ENCODE assay signal across 3 cellular contexts in genomic region chr11:1406571-1407485, GRCh38.
TF ChIP-seq lines count a peak whose summit lies in the region.

No MANE protein-coding gene starts in this region.

TF ChIP-seq in SK-N-SH, 30 proteins besides CTCF, POLR2A, EP300 and RAD21 (continued from another document):
- TF ChIP-seq TAF1 (IDR thresholded peaks at IDR 0.05; ENCODE audit: borderline replicate concordance, low read depth, low read length) (no peak), MAX (IDR thresholded peaks at IDR 0.05; ENCODE audit: low read depth) (no peak), SMC3 (IDR thresholded peaks at IDR 0.05; ENCODE audit: low read depth, low read length) (no peak), NRF1 (IDR thresholded peaks at IDR 0.05; ENCODE audit: low read depth, low read length) (no peak), EZH2phosphoT487 (IDR thresholded peaks at IDR 0.05; ENCODE audit: borderline replicate concordance, low read depth) (no peak), JUND (IDR thresholded peaks at IDR 0.05) (no peak), RCOR1 (IDR thresholded peaks at IDR 0.05; ENCODE audit: low read length) (no peak), RXRA (IDR thresholded peaks at IDR 0.05; ENCODE audit: borderline replicate concordance, low read depth) (no peak), NFIC (IDR thresholded peaks at IDR 0.05; ENCODE audit: borderline replicate concordance) (no peak), ELF1 (IDR thresholded peaks at IDR 0.05) (no peak)
- TF ChIP-seq, protein P1, sequence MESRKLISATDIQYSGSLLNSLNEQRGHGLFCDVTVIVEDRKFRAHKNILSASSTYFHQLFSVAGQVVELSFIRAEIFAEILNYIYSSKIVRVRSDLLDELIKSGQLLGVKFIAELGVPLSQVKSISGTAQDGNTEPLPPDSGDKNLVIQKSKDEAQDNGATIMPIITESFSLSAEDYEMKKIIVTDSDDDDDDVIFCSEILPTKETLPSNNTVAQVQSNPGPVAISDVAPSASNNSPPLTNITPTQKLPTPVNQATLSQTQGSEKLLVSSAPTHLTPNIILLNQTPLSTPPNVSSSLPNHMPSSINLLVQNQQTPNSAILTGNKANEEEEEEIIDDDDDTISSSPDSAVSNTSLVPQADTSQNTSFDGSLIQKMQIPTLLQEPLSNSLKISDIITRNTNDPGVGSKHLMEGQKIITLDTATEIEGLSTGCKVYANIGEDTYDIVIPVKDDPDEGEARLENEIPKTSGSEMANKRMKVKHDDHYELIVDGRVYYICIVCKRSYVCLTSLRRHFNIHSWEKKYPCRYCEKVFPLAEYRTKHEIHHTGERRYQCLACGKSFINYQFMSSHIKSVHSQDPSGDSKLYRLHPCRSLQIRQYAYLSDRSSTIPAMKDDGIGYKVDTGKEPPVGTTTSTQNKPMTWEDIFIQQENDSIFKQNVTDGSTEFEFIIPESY (IDR thresholded peaks at IDR 0.05; ENCODE audit: borderline replicate concordance, low read depth): no peak

TF ChIP-seq in SK-N-SH treated with all-trans-retinoic acid at 6 μM for 48 hours, 23 proteins besides CTCF, POLR2A, EP300 and RAD21 (continued from another document):
- TF ChIP-seq, protein P2, sequence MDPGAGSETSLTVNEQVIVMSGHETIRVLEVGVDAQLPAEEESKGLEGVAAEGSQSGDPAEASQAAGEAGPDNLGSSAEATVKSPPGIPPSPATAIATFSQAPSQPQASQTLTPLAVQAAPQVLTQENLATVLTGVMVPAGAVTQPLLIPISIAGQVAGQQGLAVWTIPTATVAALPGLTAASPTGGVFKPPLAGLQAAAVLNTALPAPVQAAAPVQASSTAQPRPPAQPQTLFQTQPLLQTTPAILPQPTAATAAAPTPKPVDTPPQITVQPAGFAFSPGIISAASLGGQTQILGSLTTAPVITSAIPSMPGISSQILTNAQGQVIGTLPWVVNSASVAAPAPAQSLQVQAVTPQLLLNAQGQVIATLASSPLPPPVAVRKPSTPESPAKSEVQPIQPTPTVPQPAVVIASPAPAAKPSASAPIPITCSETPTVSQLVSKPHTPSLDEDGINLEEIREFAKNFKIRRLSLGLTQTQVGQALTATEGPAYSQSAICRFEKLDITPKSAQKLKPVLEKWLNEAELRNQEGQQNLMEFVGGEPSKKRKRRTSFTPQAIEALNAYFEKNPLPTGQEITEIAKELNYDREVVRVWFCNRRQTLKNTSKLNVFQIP (CRISPR knock-in tag; IDR thresholded peaks at IDR 0.05; ENCODE audit: borderline replicate concordance, low read depth): no peak
- TF ChIP-seq OSR1 (CRISPR knock-in tag; IDR thresholded peaks at IDR 0.05) (no peak), CSDC2 (CRISPR knock-in tag; IDR thresholded peaks at IDR 0.05) (no peak), BACH2 (CRISPR knock-in tag; IDR thresholded peaks at IDR 0.05; ENCODE audit: borderline replicate concordance) (no peak), ZC3H10 (CRISPR knock-in tag; IDR thresholded peaks at IDR 0.05) (no peak), ISL1 (CRISPR knock-in tag; IDR thresholded peaks at IDR 0.05) (no peak)
- TF ChIP-seq, protein P3, sequence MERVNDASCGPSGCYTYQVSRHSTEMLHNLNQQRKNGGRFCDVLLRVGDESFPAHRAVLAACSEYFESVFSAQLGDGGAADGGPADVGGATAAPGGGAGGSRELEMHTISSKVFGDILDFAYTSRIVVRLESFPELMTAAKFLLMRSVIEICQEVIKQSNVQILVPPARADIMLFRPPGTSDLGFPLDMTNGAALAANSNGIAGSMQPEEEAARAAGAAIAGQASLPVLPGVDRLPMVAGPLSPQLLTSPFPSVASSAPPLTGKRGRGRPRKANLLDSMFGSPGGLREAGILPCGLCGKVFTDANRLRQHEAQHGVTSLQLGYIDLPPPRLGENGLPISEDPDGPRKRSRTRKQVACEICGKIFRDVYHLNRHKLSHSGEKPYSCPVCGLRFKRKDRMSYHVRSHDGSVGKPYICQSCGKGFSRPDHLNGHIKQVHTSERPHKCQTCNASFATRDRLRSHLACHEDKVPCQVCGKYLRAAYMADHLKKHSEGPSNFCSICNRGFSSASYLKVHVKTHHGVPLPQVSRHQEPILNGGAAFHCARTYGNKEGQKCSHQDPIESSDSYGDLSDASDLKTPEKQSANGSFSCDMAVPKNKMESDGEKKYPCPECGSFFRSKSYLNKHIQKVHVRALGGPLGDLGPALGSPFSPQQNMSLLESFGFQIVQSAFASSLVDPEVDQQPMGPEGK (CRISPR knock-in tag; IDR thresholded peaks at IDR 0.05; ENCODE audit: borderline replicate concordance): no peak

TF ChIP-seq in H1, 55 proteins besides CTCF, POLR2A, EP300 and RAD21 (continued from another document):
- TF ChIP-seq, protein P4, sequence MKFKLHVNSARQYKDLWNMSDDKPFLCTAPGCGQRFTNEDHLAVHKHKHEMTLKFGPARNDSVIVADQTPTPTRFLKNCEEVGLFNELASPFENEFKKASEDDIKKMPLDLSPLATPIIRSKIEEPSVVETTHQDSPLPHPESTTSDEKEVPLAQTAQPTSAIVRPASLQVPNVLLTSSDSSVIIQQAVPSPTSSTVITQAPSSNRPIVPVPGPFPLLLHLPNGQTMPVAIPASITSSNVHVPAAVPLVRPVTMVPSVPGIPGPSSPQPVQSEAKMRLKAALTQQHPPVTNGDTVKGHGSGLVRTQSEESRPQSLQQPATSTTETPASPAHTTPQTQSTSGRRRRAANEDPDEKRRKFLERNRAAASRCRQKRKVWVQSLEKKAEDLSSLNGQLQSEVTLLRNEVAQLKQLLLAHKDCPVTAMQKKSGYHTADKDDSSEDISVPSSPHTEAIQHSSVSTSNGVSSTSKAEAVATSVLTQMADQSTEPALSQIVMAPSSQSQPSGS (IDR thresholded peaks at IDR 0.05; ENCODE audit: low read length): no peak
- no peak for TF ChIP-seq CREB1 (IDR thresholded peaks at IDR 0.05)
- no peak for TF ChIP-seq TCF12 (IDR thresholded peaks at IDR 0.05; ENCODE audit: low read depth, low read length)
- no peak for TF ChIP-seq CHD2 (IDR thresholded peaks at IDR 0.05; ENCODE audit: low read length)
- no peak for TF ChIP-seq SIRT6 (IDR thresholded peaks at IDR 0.05; ENCODE audit: low read length)
- TF ChIP-seq SP4 (IDR thresholded peaks at IDR 0.05; ENCODE audit: low read length): no peak
- TF ChIP-seq SAP30 (IDR thresholded peaks at IDR 0.05; ENCODE audit: insufficient read depth, insufficient replicate concordance, low read length): no peak
- TF ChIP-seq NANOG (IDR thresholded peaks at IDR 0.05; ENCODE audit: insufficient read depth, low read depth, low read length, poor library complexity, severe bottlenecking): no peak
- no peak for TF ChIP-seq SIN3A (conservative IDR thresholded peaks at IDR 0.05 in 1 of 2, IDR thresholded peaks at IDR 0.05 in 1 of 2; ENCODE audit: low read depth in 1 of 2, low read length in 2 of 2)
- TF ChIP-seq SUZ12 (IDR thresholded peaks at IDR 0.05; ENCODE audit: low read length): no peak
- TF ChIP-seq EZH2 (IDR thresholded peaks at IDR 0.05; ENCODE audit: low read depth, low read length, severe bottlenecking): no peak
